ENCODE assay signal across 1 cellular context in the genomic region with DNA sequence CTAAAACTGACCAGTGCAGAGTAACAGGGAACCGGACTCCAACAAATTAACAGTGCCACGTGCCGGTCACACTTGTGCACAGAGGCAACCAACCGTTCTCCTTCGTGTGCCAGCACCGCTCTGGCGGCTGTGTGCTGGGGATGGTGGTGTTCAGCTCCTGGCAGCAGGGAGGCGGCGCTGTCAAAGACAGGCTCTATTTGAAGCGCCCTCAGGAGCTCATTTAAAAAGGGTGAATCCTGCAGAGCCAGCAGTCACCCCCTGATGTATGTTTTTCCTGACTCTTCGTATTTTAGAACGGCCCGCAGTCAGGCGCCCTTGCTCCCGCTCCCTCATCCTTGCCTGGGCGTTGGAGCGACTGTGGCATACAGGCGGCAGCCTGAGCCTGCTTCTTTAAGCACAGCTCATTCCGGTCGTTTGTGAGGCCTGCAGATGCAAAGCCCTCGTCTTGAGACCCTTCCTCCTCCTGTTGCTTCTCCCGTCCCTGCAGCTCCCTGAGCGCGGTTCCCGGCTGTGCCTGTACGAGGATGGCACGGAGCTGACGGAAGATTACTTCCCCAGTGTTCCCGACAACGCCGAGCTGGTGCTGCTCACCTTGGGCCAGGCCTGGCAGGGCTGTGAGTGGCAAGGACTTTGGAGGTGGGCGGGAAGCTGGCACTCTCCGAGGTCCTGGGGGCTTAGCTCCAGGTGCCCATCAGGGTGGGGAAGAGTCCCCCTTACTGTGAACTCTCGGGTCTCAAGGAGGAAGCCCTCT.
TF ChIP-seq lines count a peak whose summit lies in the region.

No MANE protein-coding gene starts in this region.

TF ChIP-seq in HEK293, 187 proteins besides CTCF, POLR2A, EP300 and RAD21 (continued from another document):
- TF ChIP-seq, protein P1, sequence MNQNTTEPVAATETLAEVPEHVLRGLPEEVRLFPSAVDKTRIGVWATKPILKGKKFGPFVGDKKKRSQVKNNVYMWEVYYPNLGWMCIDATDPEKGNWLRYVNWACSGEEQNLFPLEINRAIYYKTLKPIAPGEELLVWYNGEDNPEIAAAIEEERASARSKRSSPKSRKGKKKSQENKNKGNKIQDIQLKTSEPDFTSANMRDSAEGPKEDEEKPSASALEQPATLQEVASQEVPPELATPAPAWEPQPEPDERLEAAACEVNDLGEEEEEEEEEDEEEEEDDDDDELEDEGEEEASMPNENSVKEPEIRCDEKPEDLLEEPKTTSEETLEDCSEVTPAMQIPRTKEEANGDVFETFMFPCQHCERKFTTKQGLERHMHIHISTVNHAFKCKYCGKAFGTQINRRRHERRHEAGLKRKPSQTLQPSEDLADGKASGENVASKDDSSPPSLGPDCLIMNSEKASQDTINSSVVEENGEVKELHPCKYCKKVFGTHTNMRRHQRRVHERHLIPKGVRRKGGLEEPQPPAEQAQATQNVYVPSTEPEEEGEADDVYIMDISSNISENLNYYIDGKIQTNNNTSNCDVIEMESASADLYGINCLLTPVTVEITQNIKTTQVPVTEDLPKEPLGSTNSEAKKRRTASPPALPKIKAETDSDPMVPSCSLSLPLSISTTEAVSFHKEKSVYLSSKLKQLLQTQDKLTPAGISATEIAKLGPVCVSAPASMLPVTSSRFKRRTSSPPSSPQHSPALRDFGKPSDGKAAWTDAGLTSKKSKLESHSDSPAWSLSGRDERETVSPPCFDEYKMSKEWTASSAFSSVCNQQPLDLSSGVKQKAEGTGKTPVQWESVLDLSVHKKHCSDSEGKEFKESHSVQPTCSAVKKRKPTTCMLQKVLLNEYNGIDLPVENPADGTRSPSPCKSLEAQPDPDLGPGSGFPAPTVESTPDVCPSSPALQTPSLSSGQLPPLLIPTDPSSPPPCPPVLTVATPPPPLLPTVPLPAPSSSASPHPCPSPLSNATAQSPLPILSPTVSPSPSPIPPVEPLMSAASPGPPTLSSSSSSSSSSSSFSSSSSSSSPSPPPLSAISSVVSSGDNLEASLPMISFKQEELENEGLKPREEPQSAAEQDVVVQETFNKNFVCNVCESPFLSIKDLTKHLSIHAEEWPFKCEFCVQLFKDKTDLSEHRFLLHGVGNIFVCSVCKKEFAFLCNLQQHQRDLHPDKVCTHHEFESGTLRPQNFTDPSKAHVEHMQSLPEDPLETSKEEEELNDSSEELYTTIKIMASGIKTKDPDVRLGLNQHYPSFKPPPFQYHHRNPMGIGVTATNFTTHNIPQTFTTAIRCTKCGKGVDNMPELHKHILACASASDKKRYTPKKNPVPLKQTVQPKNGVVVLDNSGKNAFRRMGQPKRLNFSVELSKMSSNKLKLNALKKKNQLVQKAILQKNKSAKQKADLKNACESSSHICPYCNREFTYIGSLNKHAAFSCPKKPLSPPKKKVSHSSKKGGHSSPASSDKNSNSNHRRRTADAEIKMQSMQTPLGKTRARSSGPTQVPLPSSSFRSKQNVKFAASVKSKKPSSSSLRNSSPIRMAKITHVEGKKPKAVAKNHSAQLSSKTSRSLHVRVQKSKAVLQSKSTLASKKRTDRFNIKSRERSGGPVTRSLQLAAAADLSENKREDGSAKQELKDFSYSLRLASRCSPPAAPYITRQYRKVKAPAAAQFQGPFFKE (tag by site-specific recombination; IDR thresholded peaks at IDR 0.05; ENCODE audit: borderline replicate concordance) = no peak
- no peak for TF ChIP-seq ZNF214 (tag by site-specific recombination; IDR thresholded peaks at IDR 0.05; ENCODE audit: borderline replicate concordance)
